Comparison of ENCODE assay signal across 8 cellular contexts in genomic region chr2:232696609-232697058, GRCh38. TPM values are rescaled to one million over a fixed set of nuclear protein-coding genes. Genes with fewer than 3 reads are reported as not detected.
A peak's percentile ranks its signal among the peaks of the same experiment; 100 is the strongest.
DNase-seq lines count a peak whose midpoint lies in the region; ATAC-seq, FAIRE-seq and TF ChIP-seq lines count a peak whose summit lies in the region.

No MANE protein-coding gene starts in this region.

- DNase-seq in T-helper 2 cell treated with Interferon-gamma antibody and Interleukin-4, amounts not matched to agents 5 μg/mL and 100 μg/mL, for 36 hours (ENCODE audit: low spot score): no peak
- no peak for DNase-seq in T-helper 2 cell
- no peak for DNase-seq in HepG2 (ENCODE audit: low spot score)
- DNase-seq in thoracic aorta (ENCODE audit: low spot score): no peak
- DNase-seq in AG20443 (ENCODE audit: low spot score): no peak
- DNase-seq in DMS79 (lab: John Stamatoyannopoulos, UW): no peak

- no peak; the same call in 2 of the 3 replicates for ATAC-seq in HepG2
- no peak for ATAC-seq in thoracic aorta (ENCODE audit: insufficient number of reproducible peaks, low FRiP score, low read depth)
- no peak for ATAC-seq in HG02852 (IDR thresholded peaks at IDR 0.05; ENCODE audit: unreplicated experiment)

- intact Hi-C loops in HepG2 (cut with micrococcal nuclease; ENCODE audit: unreplicated experiment): loop anchor here (1.0 kb wide), 1 partner anchor 90 kb away; no protein-coding TSS in a partner anchor

- H3K9ac ChIP-seq in HepG2 (ENCODE audit: insufficient read depth, low read depth, low read length): peak overlapping the region; percentile 55; the same call in 1 of the 2 replicates

- H3K9me3 ChIP-seq in HepG2 (ENCODE audit: low read length): no peaks in the 10 kb centered on the region
- no peaks in the 10 kb centered on the region for H3K9me3 ChIP-seq in thoracic aorta

- H3K36me3 Mint-ChIP-seq in T-helper 2 cell treated with Interferon-gamma antibody and Interleukin-4, amounts not matched to agents 5 μg/mL and 100 μg/mL, for 36 hours (ENCODE audit: low read depth): peaks cover 25% of the 10 kb centered on the region

- BruUV-seq in HepG2 (replicated peaks; lab: Mats Ljungman, UMichigan): TSS peak; percentile 92

- FAIRE-seq in HepG2 (lab: Jason Lieb, UNC): no peak

- TF ChIP-seq CTCF in HepG2 (CRISPR knock-in tag; IDR thresholded peaks at IDR 0.05): no peak
- no peak for TF ChIP-seq CTCF in thoracic aorta (IDR thresholded peaks at IDR 0.05)

- in situ Hi-C loops in HepG2 (cut with HindIII; ENCODE audit: extremely low pct_ligation_motif_present, low pct_unique_long_range_greater_than_20kb): no loop called here

- peak overlapping the region; percentile 7 to 56 (median 29); a peak in 5 of 6 replicates for H3K4me3 ChIP-seq in HepG2 (replicated peaks in 1 of 3; ENCODE audit: insufficient read depth in 1 of 3, low read depth in 2 of 3, low read length in 3 of 3)
- H3K4me3 ChIP-seq in thoracic aorta: peak overlapping the region; percentile 83

- H4K20me1 ChIP-seq in HepG2 (ENCODE audit: insufficient read depth, low read length): peaks cover 19% of the 10 kb centered on the region

- H3K4me3 Mint-ChIP-seq in T-helper 2 cell treated with Interferon-gamma antibody and Interleukin-4, amounts not matched to agents 5 μg/mL and 100 μg/mL, for 36 hours: peak overlapping the region; percentile 79

- H3K4me1 ChIP-seq in HepG2 (ENCODE audit: insufficient read depth, low read length): peaks cover 40% of the 10 kb centered on the region
- peaks cover 14 to 21% of the 10 kb centered on the region in 2 donors for H3K4me1 ChIP-seq in thoracic aorta (ENCODE audit: control insufficient read depth in 1 of 2, low read depth in 2 of 2)

- CTCF ChIA-PET in HepG2 (lab: Yijun Ruan, JAX; ENCODE audit: low intra/inter-chr PET ratio, low total read pairs): no interaction called here

- H3K27me3 Mint-ChIP-seq in T-helper 2 cell treated with Interferon-gamma antibody and Interleukin-4, amounts not matched to agents 5 μg/mL and 100 μg/mL, for 36 hours (ENCODE audit: low read depth): peaks cover 2% of the 10 kb centered on the region

- H3K27me3 ChIP-seq in HepG2 (ENCODE audit: control insufficient read depth in 1 of 2, insufficient read depth in 2 of 2, low read length in 2 of 2) (no peaks in the 10 kb centered on the region; a peak in 1 of 5 replicates), thoracic aorta (replicated peaks; ENCODE audit: insufficient read depth) (no peaks in the 10 kb centered on the region)

- H3K4me2 ChIP-seq in HepG2 (ENCODE audit: low read depth, low read length): peak overlapping the region; percentile 83

- H3K4me1 Mint-ChIP-seq in T-helper 2 cell treated with Interferon-gamma antibody and Interleukin-4, amounts not matched to agents 5 μg/mL and 100 μg/mL, for 36 hours (ENCODE audit: low read depth): peaks cover 34% of the 10 kb centered on the region

- POLR2A ChIA-PET in HepG2 (lab: Yijun Ruan, JAX): interaction anchor here (1.7 kb wide), 1 partner anchor 146 kb away, joined by 6 read pairs; the partner anchor contains the start of genes EIF4E2 and TIGD1

- 0 out of 5 replicates have a peak, but pooled peaks cover 0 to 3% of the 10 kb centered on the region in 2 experiments for H3K36me3 ChIP-seq in HepG2 (replicated peaks in 1 of 2; ENCODE audit: control insufficient read depth in 1 of 2, insufficient read depth in 2 of 2, low read length in 2 of 2)
- no peaks in the 10 kb centered on the region for H3K36me3 ChIP-seq in thoracic aorta

- H3K27ac ChIP-seq in angular gyrus (ENCODE audit: low read depth, low read length): peak overlapping the region; percentile 81
- peak overlapping the region; percentile 47 for H3K27ac ChIP-seq in HepG2 (ENCODE audit: extremely low read length, insufficient read depth, low read length)
- peak overlapping the region; percentile 64 to 82 for H3K27ac ChIP-seq in thoracic aorta

- no peak for TF ChIP-seq RAD21 in HepG2 (CRISPR knock-in tag; IDR thresholded peaks at IDR 0.05)

- peaks cover 43% of the 10 kb centered on the region for H3K79me2 ChIP-seq in HepG2 (ENCODE audit: insufficient read depth, low read length)

- 0 out of 4 replicates have a peak, but pooled peaks of 1 of the 2 experiments have one; percentile 69 for TF ChIP-seq POLR2A in HepG2 (IDR thresholded peaks at IDR 0.05; ENCODE audit: insufficient read depth in 1 of 2, low read depth in 2 of 2, low read length in 2 of 2)

- peak overlapping the region; percentile 93 for H2AFZ ChIP-seq in HepG2 (ENCODE audit: low read length)

- H3K27ac Mint-ChIP-seq in T-helper 2 cell treated with Interferon-gamma antibody and Interleukin-4, amounts not matched to agents 5 μg/mL and 100 μg/mL, for 36 hours: peak overlapping the region; percentile 58

- no peaks in the 10 kb centered on the region for H3K9me3 Mint-ChIP-seq in T-helper 2 cell treated with Interferon-gamma antibody and Interleukin-4, amounts not matched to agents 5 μg/mL and 100 μg/mL, for 36 hours

- WGBS in HepG2 (ENCODE audit: low lambda C conversion rate): 55% methylated on average over 9 of the region's 10 CpGs

- TF ChIP-seq EP300 in HepG2 (IDR thresholded peaks at IDR 0.05; ENCODE audit: low read depth in 2 of 2, low read length in 2 of 2) (0 out of 4 replicates have a peak, but pooled peaks of 1 of the 2 experiments have one; percentile 1), HepG2 (CRISPR knock-in tag; IDR thresholded peaks at IDR 0.05; ENCODE audit: borderline replicate concordance) (no peak)

TF ChIP-seq in HepG2, 621 proteins besides CTCF, POLR2A, EP300 and RAD21 (continues in another document):
- TF ChIP-seq PRPF4 (IDR thresholded peaks at IDR 0.05; ENCODE audit: low read depth, low read length, poor library complexity, severe bottlenecking) (peak; percentile 24), PHF21A (CRISPR knock-in tag; IDR thresholded peaks at IDR 0.05) (0 out of 2 replicates have a peak, but pooled peaks have one; percentile 7), ATF7 (IDR thresholded peaks at IDR 0.05) (no peak), ATF7 (CRISPR knock-in tag; IDR thresholded peaks at IDR 0.05) (no peak), RFX1 (IDR thresholded peaks at IDR 0.05) (no peak), ZNF747 (CRISPR knock-in tag; IDR thresholded peaks at IDR 0.05; ENCODE audit: borderline replicate concordance) (0 out of 2 replicates have a peak, but pooled peaks have one; percentile 14), SMAD3 (CRISPR knock-in tag; IDR thresholded peaks at IDR 0.05) (no peak), ELK4 (CRISPR knock-in tag; IDR thresholded peaks at IDR 0.05; ENCODE audit: borderline replicate concordance) (no peak), ZNF496 (CRISPR knock-in tag; IDR thresholded peaks at IDR 0.05; ENCODE audit: insufficient replicate concordance) (no peak)
- TF ChIP-seq, protein P1, sequence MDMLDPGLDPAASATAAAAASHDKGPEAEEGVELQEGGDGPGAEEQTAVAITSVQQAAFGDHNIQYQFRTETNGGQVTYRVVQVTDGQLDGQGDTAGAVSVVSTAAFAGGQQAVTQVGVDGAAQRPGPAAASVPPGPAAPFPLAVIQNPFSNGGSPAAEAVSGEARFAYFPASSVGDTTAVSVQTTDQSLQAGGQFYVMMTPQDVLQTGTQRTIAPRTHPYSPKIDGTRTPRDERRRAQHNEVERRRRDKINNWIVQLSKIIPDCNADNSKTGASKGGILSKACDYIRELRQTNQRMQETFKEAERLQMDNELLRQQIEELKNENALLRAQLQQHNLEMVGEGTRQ (IDR thresholded peaks at IDR 0.05; ENCODE audit: low read depth, low read length): no peak
- TF ChIP-seq, protein P1 (CRISPR knock-in tag; IDR thresholded peaks at IDR 0.05; ENCODE audit: borderline replicate concordance): no peak

RNA-seq across cellular contexts. Expression of gene GIGYF2, which starts 0.5 kb away (rescaled TPM):
- total RNA-seq in HepG2 (2016; rRNA removed; fragmentation: Illumina TruSeq; extraction: Trizol) (73.5 and 83.4 TPM in 2 replicates), thoracic aorta (100 to 1,000 TPM in 1 of 2 donors, 10 to 100 TPM in 1; 54.7 to 121 TPM)
- total RNA-seq in HepG2 (2016; cell fraction: cytosol; rRNA removed; fragmentation: Illumina TruSeq; extraction: Trizol; ENCODE audit: low read depth): 34.4 and 34.5 TPM in 2 replicates
- total RNA-seq in HepG2 (2016; cell fraction: insoluble cytoplasmic fraction; rRNA removed; fragmentation: Illumina TruSeq; extraction: Trizol): 72.3 and 75.5 TPM in 2 replicates
- 24.9 and 27.3 TPM in 2 replicates for total RNA-seq in HepG2 (2016; cell fraction: membrane; rRNA removed; fragmentation: Illumina TruSeq; extraction: Trizol)
- total RNA-seq in HepG2 (2016; cell fraction: nucleus; rRNA removed; fragmentation: Illumina TruSeq; extraction: Trizol): 93.6 and 113 TPM in 2 replicates
- 44.9 and 46.1 TPM in 2 replicates for polyA plus RNA-seq in HepG2 (2011; rRNA removed)
- polyA plus RNA-seq in HepG2 (2011; cell fraction: cytosol; rRNA removed): 22.8 and 25.1 TPM in 2 replicates
- 37.1 and 43.8 TPM in 2 replicates for polyA plus RNA-seq in HepG2 (2011; cell fraction: nucleus; rRNA removed)
- polyA plus RNA-seq in HepG2 (2012): 36.2 and 40.6 TPM in 2 replicates
- 2.8 and 3.0 TPM in 2 replicates for polyA plus RNA-seq in HepG2 (2016; cell fraction: cytosol; fragmentation: Illumina TruSeq; extraction: Trizol; ENCODE audit: low read depth)
- 44.7 and 47.1 TPM in 2 replicates for polyA plus RNA-seq in HepG2 (2016; cell fraction: insoluble cytoplasmic fraction; fragmentation: Illumina TruSeq; extraction: Trizol; ENCODE audit: low read depth)
- polyA plus RNA-seq in HepG2 (2016; cell fraction: membrane; fragmentation: Illumina TruSeq; extraction: Trizol; ENCODE audit: low read depth): 6.3 and 7.6 TPM in 2 replicates
- polyA plus RNA-seq in HepG2 (2016; cell fraction: nucleus; fragmentation: Illumina TruSeq; extraction: Trizol; ENCODE audit: insufficient read depth, low read depth): 52.0 and 58.6 TPM in 2 replicates
- 65.1 and 75.2 TPM in 2 replicates for polyA minus RNA-seq in HepG2 (2011; rRNA and poly(A)+ RNA removed; ENCODE audit: low replicate concordance)
- polyA minus RNA-seq in HepG2 (2011; cell fraction: cytosol; rRNA and poly(A)+ RNA removed): 48.0 and 50.2 TPM in 2 replicates
- polyA minus RNA-seq in HepG2 (2011; cell fraction: nucleus; rRNA and poly(A)+ RNA removed): 177 and 187 TPM in 2 replicates
